4 cellular contexts compared by ENCODE assay signal in the genomic region with DNA sequence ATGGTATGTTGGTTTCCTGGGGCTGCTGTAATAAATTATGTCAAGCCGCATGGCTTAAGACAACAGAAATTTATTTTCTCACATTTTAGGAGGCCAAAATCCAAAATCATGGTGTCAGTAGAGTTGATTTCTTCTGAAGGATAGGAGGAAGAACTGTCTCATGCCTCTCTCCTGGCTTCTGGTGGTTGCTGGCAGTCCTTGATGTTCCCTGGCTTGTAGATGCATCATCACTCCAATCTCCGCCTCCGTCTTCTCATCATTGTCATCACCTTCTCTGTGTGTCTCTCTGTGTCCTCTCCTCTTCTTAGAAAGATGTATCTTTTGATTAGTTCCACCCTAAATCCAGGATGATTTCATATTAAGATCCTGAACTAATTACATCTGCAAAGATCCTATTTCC.
"Had no signal": no experiment of that assay in that cellular context is flagged by ENCODE, and none has a peak within 500 bp of the region (broad histone marks: within the 10 kb centered on the region; RNA-seq: fewer than 3 reads in every experiment).

No MANE protein-coding gene starts in this region.

- DNase-seq: H9, HCEC 1CT, IMR-90 had no signal

- H3K4me2 ChIP-seq: GM23338 had no signal

- H3K4me3 ChIP-seq: GM23338 had no signal

- H2AFZ ChIP-seq: GM23338 had no signal
